ENCODE assay signal across 7 cellular contexts in genomic region chr1:48677306-48678287, GRCh38.
DNase-seq lines count a peak whose midpoint lies in the region; ATAC-seq and TF ChIP-seq lines count a peak whose summit lies in the region.

No MANE protein-coding gene starts in this region.

- peak; percentile 86 to 87 for ATAC-seq in lower lobe of right lung
- peak; percentile 61 for ATAC-seq in stimulated activated naive CD8-positive, alpha-beta T cell treated with anti-CD3 and anti-CD28 coated beads, Interleukin-15, amount 100 ng/mL, for 72 hours

- DNase-seq in GM10266 (ENCODE audit: extremely low spot score) = peak; percentile 44
- DNase-seq in NCI-H1417 treated with DMSO at 0.1 percent for 48 hours (lab: John Stamatoyannopoulos, UW) = peak; percentile 14
- DNase-seq in SKM-1 treated with dmso at 0.1 percent for 144 hours (lab: John Stamatoyannopoulos, UW; ENCODE audit: unreplicated experiment) = peak; percentile 59
- peak; percentile 63 for DNase-seq in dermis blood vessel endothelial cell
- DNase-seq in lower lobe of right lung = peak; percentile 82
- DNase-seq in stimulated activated naive CD8-positive, alpha-beta T cell treated with anti-CD3 and anti-CD28 coated beads, Interleukin-15, amount 100 ng/mL, for 72 hours = peak; percentile 34 to 40

- TF ChIP-seq CTCF in GM10266 (IDR thresholded peaks at IDR 0.05; ENCODE audit: control insufficient read depth, insufficient read depth, low read depth, missing control alignments) (peak; percentile 70), HEK293 (tag by site-specific recombination; IDR thresholded peaks at IDR 0.05) (peak; percentile 61; the same call in 1 of the 2 replicates), lower lobe of right lung (IDR thresholded peaks at IDR 0.05) (peak; percentile 75)

- no peaks in the 10 kb centered on the region for H3K9me3 Mint-ChIP-seq in stimulated activated naive CD8-positive, alpha-beta T cell treated with anti-CD3 and anti-CD28 coated beads, Interleukin-15, amount 100 ng/mL, for 72 hours

- peaks cover 41% of the 10 kb centered on the region for H3K27me3 Mint-ChIP-seq in stimulated activated naive CD8-positive, alpha-beta T cell treated with anti-CD3 and anti-CD28 coated beads, Interleukin-15, amount 100 ng/mL, for 72 hours

- intact Hi-C loops in lower lobe of right lung (cut with DNase I) = no loop called here

- H3K4me3 Mint-ChIP-seq in stimulated activated naive CD8-positive, alpha-beta T cell treated with anti-CD3 and anti-CD28 coated beads, Interleukin-15, amount 100 ng/mL, for 72 hours = no peak overlapping the region

- H3K4me3 ChIP-seq in HEK293 (ENCODE audit: low read depth, low read length) = no peak overlapping the region
- no peak overlapping the region for H3K4me3 ChIP-seq in lower lobe of right lung

- peaks cover 12% of the 10 kb centered on the region for H3K4me1 Mint-ChIP-seq in stimulated activated naive CD8-positive, alpha-beta T cell treated with anti-CD3 and anti-CD28 coated beads, Interleukin-15, amount 100 ng/mL, for 72 hours

- H3K27ac ChIP-seq in HEK293 (ENCODE audit: extremely low read depth, low read depth, low read length) (no peak overlapping the region), lower lobe of right lung (no peak overlapping the region)

- no peaks in the 10 kb centered on the region for H3K27me3 ChIP-seq in lower lobe of right lung (ENCODE audit: low read depth)

- no peak overlapping the region for H3K27ac Mint-ChIP-seq in stimulated activated naive CD8-positive, alpha-beta T cell treated with anti-CD3 and anti-CD28 coated beads, Interleukin-15, amount 100 ng/mL, for 72 hours

- no peaks in the 10 kb centered on the region for H3K4me1 ChIP-seq in HEK293 (ENCODE audit: control insufficient read depth, insufficient read depth, low read length)
- H3K4me1 ChIP-seq in lower lobe of right lung = no peaks in the 10 kb centered on the region

- H3K36me3 ChIP-seq in HEK293 (ENCODE audit: control insufficient read depth in 2 of 2, insufficient read depth in 1 of 2, low read length in 2 of 2) = no peaks in the 10 kb centered on the region
- H3K36me3 ChIP-seq in lower lobe of right lung = no peaks in the 10 kb centered on the region

- CTCF ChIA-PET in HEK293 (lab: Yijun Ruan, JAX) = interaction anchor here (0.5 to 4.0 kb wide), 59 partner anchors 8 to 1664 kb away, joined by 3 to 48 read pairs (median 4); no protein-coding TSS in a partner anchor

- POLR2A ChIA-PET in HEK293 (lab: Yijun Ruan, JAX) = no interaction called here

- no peaks in the 10 kb centered on the region for H3K9me3 ChIP-seq in HEK293 (ENCODE audit: control insufficient read depth, insufficient read depth, low read depth, low read length)
- no peaks in the 10 kb centered on the region for H3K9me3 ChIP-seq in lower lobe of right lung

TF ChIP-seq in HEK293, 187 proteins besides CTCF, POLR2A, EP300 and RAD21:
- TF ChIP-seq ZNF654 (tag by site-specific recombination; IDR thresholded peaks at IDR 0.05; ENCODE audit: low read depth) = peak; percentile 22; the same call in 1 of the 2 replicates
- no peak for TF ChIP-seq ZNF518A (tag by site-specific recombination; conservative IDR thresholded peaks at IDR 0.05; ENCODE audit: low read depth)
TF ChIP-seq in HEK293: peak in this region for 1.

Comparison
In these comparisons a context has a peak if more than half of its experiments do, and no peak if none do; other contexts are left out.
1. DNase-seq: peak in every context shown above with its lines; median percentile 82 in lower lobe of right lung; 63 in dermis blood vessel endothelial cell; 59 in SKM-1 treated with dmso at 0.1 percent for 144 hours; 44 in GM10266; 37 in stimulated activated naive CD8-positive, alpha-beta T cell treated with anti-CD3 and anti-CD28 coated beads, Interleukin-15, amount 100 ng/mL, for 72 hours; 14 in NCI-H1417 treated with DMSO at 0.1 percent for 48 hours.